ENCODE assay signal across 1 cellular context in the genomic region with DNA sequence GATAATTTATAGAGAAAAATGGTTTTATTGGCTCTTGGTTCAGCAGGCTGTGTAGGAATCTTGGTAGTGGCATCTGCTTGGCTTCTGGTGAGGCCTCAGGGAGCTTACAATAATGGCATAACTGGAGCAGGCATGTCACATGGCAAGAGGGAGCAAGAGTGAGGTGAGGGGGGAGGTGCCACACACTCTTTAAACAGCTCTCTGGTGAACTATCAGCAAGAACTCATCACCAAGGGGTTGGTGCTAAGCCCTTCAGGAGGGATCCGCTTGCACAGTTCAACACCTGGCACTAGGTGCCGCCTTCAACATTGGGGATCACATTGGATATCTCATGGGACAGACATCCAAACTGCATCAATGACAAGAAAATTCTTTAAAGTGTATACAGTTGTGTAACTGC.
TF ChIP-seq lines count a peak whose summit lies in the region.

No MANE protein-coding gene starts in this region.

TF ChIP-seq in HEK293, 187 proteins besides CTCF, POLR2A, EP300 and RAD21 (continued from another document):
- TF ChIP-seq, protein P1, sequence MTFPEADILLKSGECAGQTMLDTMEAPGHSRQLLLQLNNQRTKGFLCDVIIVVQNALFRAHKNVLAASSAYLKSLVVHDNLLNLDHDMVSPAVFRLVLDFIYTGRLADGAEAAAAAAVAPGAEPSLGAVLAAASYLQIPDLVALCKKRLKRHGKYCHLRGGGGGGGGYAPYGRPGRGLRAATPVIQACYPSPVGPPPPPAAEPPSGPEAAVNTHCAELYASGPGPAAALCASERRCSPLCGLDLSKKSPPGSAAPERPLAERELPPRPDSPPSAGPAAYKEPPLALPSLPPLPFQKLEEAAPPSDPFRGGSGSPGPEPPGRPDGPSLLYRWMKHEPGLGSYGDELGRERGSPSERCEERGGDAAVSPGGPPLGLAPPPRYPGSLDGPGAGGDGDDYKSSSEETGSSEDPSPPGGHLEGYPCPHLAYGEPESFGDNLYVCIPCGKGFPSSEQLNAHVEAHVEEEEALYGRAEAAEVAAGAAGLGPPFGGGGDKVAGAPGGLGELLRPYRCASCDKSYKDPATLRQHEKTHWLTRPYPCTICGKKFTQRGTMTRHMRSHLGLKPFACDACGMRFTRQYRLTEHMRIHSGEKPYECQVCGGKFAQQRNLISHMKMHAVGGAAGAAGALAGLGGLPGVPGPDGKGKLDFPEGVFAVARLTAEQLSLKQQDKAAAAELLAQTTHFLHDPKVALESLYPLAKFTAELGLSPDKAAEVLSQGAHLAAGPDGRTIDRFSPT (tag by site-specific recombination; IDR thresholded peaks at IDR 0.05): peak; percentile 24; the same call in 1 of the 2 replicates
- TF ChIP-seq, protein P2, sequence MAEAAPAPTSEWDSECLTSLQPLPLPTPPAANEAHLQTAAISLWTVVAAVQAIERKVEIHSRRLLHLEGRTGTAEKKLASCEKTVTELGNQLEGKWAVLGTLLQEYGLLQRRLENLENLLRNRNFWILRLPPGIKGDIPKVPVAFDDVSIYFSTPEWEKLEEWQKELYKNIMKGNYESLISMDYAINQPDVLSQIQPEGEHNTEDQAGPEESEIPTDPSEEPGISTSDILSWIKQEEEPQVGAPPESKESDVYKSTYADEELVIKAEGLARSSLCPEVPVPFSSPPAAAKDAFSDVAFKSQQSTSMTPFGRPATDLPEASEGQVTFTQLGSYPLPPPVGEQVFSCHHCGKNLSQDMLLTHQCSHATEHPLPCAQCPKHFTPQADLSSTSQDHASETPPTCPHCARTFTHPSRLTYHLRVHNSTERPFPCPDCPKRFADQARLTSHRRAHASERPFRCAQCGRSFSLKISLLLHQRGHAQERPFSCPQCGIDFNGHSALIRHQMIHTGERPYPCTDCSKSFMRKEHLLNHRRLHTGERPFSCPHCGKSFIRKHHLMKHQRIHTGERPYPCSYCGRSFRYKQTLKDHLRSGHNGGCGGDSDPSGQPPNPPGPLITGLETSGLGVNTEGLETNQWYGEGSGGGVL (tag by site-specific recombination; IDR thresholded peaks at IDR 0.05): peak; percentile 33; the same call in 1 of the 2 replicates
- TF ChIP-seq OSR2 (tag by site-specific recombination; IDR thresholded peaks at IDR 0.05) (0 out of 2 replicates have a peak, but pooled peaks have one; percentile 28), ZNF76 (tag by site-specific recombination; IDR thresholded peaks at IDR 0.05; ENCODE audit: borderline replicate concordance, low read depth) (no peak), SETDB1 (IDR thresholded peaks at IDR 0.05; ENCODE audit: insufficient read length, low read length) (peak; percentile 90), ZNF664 (tag by site-specific recombination; IDR thresholded peaks at IDR 0.05) (no peak), ZNF670 (tag by site-specific recombination; IDR thresholded peaks at IDR 0.05; ENCODE audit: low read depth) (no peak), IKZF3 (tag by site-specific recombination; IDR thresholded peaks at IDR 0.05) (0 out of 2 replicates have a peak, but pooled peaks have one; percentile 23), SCRT1 (tag by site-specific recombination; IDR thresholded peaks at IDR 0.05; ENCODE audit: borderline replicate concordance) (no peak), ZNF324 (tag by site-specific recombination; IDR thresholded peaks at IDR 0.05) (0 out of 2 replicates have a peak, but pooled peaks have one; percentile 48), ZNF24 (tag by site-specific recombination; IDR thresholded peaks at IDR 0.05) (peak; percentile 66; the same call in 1 of the 2 replicates), ZSCAN23 (tag by site-specific recombination; IDR thresholded peaks at IDR 0.05) (no peak), ZSCAN5A (tag by site-specific recombination; IDR thresholded peaks at IDR 0.05) (peak; percentile 55; the same call in 1 of the 2 replicates), ZBTB17 (tag by site-specific recombination; IDR thresholded peaks at IDR 0.05) (no peak), ZNF610 (tag by site-specific recombination; IDR thresholded peaks at IDR 0.05; ENCODE audit: borderline replicate concordance) (peak; percentile 52; the same call in 1 of the 2 replicates), MZF1 (tag by site-specific recombination; IDR thresholded peaks at IDR 0.05; ENCODE audit: borderline replicate concordance) (peak; percentile 99), ZNF341 (tag by site-specific recombination; IDR thresholded peaks at IDR 0.05; ENCODE audit: low read depth) (peak; percentile 79), ZNF10 (tag by site-specific recombination; IDR thresholded peaks at IDR 0.05) (peak; percentile 25; the same call in 1 of the 2 replicates), ZNF335 (tag by site-specific recombination; conservative IDR thresholded peaks at IDR 0.05) (no peak), ZNF654 (tag by site-specific recombination; IDR thresholded peaks at IDR 0.05; ENCODE audit: low read depth) (peak; percentile 47)
